ENCODE assay signal across 18 cellular contexts in the genomic region with DNA sequence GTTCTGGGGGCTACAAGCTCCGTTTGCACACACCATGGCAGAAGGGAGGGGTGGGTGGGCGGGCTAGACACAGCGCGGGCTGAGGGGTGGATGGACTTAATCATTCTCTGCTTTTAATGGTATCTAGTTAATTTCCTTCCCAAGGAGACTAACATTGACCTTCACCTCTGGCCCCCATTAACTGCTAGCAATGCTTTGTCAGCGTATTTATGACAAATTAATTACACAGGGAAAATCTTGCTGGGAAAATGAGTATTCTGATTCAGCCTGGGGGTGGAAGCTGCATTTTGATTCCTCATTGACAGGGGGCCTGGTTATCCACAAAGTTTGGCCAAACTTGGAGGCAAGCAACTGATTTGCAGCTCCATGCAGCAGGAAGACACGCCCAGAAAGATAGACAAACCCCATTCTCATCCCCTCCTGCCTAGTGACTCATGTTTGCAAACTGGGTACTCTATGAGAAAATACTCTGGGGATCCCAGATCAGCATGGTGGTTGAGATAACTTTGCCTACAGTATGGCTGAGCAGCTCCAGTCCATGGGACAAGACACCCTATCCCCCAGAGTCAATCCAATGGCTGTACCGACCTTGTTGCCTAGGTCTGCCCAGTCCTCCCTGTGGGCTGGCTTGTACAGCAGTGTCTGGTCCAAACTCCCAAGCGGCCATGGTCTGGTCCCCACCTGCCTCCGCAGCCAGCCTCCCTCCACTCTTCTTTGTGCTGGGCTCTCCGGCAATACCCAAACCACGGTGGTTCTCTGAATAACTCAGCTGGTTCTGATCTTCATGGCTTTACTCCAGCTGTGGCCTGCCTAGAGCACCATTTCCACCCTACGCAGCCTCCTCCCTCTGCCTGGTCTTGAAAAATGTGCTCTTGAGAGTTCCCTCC. TPM values are rescaled to one million over a fixed set of nuclear protein-coding genes. Genes with fewer than 3 reads are reported as not detected.
DNase-seq lines count a peak whose midpoint lies in the region; ATAC-seq and TF ChIP-seq lines count a peak whose summit lies in the region.
"Had no signal": no experiment of that assay in that cellular context is flagged by ENCODE, and none has a peak within 500 bp of the region (broad histone marks: within the 10 kb centered on the region; RNA-seq: fewer than 3 reads in every experiment).

No MANE protein-coding gene starts in this region.

- peaks cover 22% of the 10 kb centered on the region for H3K4me1 ChIP-seq in CD8-positive, alpha-beta memory T cell (ENCODE audit: insufficient read depth, low read length)
- H3K4me1 ChIP-seq in GM23248 (ENCODE audit: insufficient read depth) (no peaks in the 10 kb centered on the region), foreskin keratinocyte (no peaks in the 10 kb centered on the region)
- H3K4me1 ChIP-seq: colonic mucosa had no signal

- CTCF ChIA-PET in CD8-positive, alpha-beta memory T cell (lab: Charles Lee), result interaction anchor here (1.5 to 9.5 kb wide), 4 partner anchors 18 to 610 kb away, joined by 3 to 92 read pairs (median 5); a partner anchor contains a TSS
- CTCF ChIA-PET in HEK293T (lab: Yijun Ruan, JAX), result interaction anchor here (1.1 kb wide), 1 partner anchor 78 kb away, joined by 3 read pairs; no protein-coding TSS in a partner anchor

- no peaks in the 10 kb centered on the region for H3F3A ChIP-seq in GM23248 (ENCODE audit: insufficient read depth)

- ATAC-seq in foreskin keratinocyte, result peak; percentile 38
- no peak for ATAC-seq in GM19455 (IDR thresholded peaks at IDR 0.05; ENCODE audit: unreplicated experiment)

- peaks cover 0 to 10% of the 10 kb centered on the region in 2 donors for H3K27me3 Mint-ChIP-seq in CD8-positive, alpha-beta memory T cell

- no peaks in the 10 kb centered on the region for H3K36me3 ChIP-seq in CD8-positive, alpha-beta memory T cell (ENCODE audit: insufficient read depth, low read length)
- H3K36me3 ChIP-seq in GM23248 (ENCODE audit: low read depth), result no peaks in the 10 kb centered on the region
- H3K36me3 ChIP-seq: colonic mucosa had no signal

- peak overlapping the region in 5 of 8 donors; percentile 27 to 63 (median 42) for H3K27ac Mint-ChIP-seq in CD8-positive, alpha-beta memory T cell

- H3K79me2 ChIP-seq in GM23248 (ENCODE audit: insufficient read depth), result no peaks in the 10 kb centered on the region

- H3K27ac ChIP-seq in CD8-positive, alpha-beta memory T cell (ENCODE audit: low read depth, low read length), result no peak overlapping the region
- H3K27ac ChIP-seq in GM23248 (no peak overlapping the region), foreskin keratinocyte (no peak overlapping the region)
- H3K27ac ChIP-seq: colonic mucosa, HL-60 had no signal

- peaks cover 0 to 9% (median 3%) of the 10 kb centered on the region in 3 donors for H3K36me3 Mint-ChIP-seq in CD8-positive, alpha-beta memory T cell

- H3K9ac ChIP-seq in GM23248, result no peak overlapping the region

- H3K9me2 ChIP-seq in GM23248 (ENCODE audit: insufficient read depth), result no peaks in the 10 kb centered on the region

- H3K4me1 Mint-ChIP-seq in CD8-positive, alpha-beta memory T cell, result peaks cover 16 to 48% (median 23%) of the 10 kb centered on the region in 3 donors

- no peak overlapping the region for H2AFZ ChIP-seq in GM23248

- no peaks in the 10 kb centered on the region for H3K27me3 ChIP-seq in CD8-positive, alpha-beta memory T cell (ENCODE audit: insufficient read depth, low read length, poor library complexity, severe bottlenecking)
- H3K27me3 ChIP-seq in GM23248 (replicated peaks; ENCODE audit: insufficient read depth) (no peaks in the 10 kb centered on the region), foreskin keratinocyte (peaks cover 1% of the 10 kb centered on the region)
- H3K27me3 ChIP-seq: colonic mucosa had no signal

- no peaks in the 10 kb centered on the region for H3K9me3 Mint-ChIP-seq in CD8-positive, alpha-beta memory T cell
- H3K9me3 Mint-ChIP-seq: neural crest cell had no signal

- H3K9me3 ChIP-seq in CD8-positive, alpha-beta memory T cell (ENCODE audit: low read length), result no peaks in the 10 kb centered on the region
- H3K9me3 ChIP-seq in GM23248 (ENCODE audit: low read depth), result no peaks in the 10 kb centered on the region
- H3K9me3 ChIP-seq: colonic mucosa had no signal

- H4K20me1 ChIP-seq in GM23248 (ENCODE audit: insufficient read depth), result no peaks in the 10 kb centered on the region

- H3K4me3 ChIP-seq in CD8-positive, alpha-beta memory T cell (ENCODE audit: low read length), result no peak overlapping the region
- H3K4me3 ChIP-seq in GM23248, result no peak overlapping the region
- H3K4me3 ChIP-seq: colonic mucosa had no signal

- no peak for TF ChIP-seq CTCF in foreskin keratinocyte (conservative IDR thresholded peaks at IDR 0.05)

- no peak for DNase-seq in CD8-positive, alpha-beta memory T cell
- DNase-seq in GM23248 (peak; percentile 44), NCI-H226 (peak; percentile 26), foreskin keratinocyte (peak in 1 of 2 donors; percentile 18), HEK293T (ENCODE audit: extremely low spot score) (no peak), DMS79 treated with DMSO at 0.1 percent for 48 hours (lab: John Stamatoyannopoulos, UW) (no peak)
- no peak for DNase-seq in stimulated activated CD4-positive, alpha-beta T cell treated with anti-CD3 and anti-CD28 coated beads, Interleukin-2, amount 100 ng/mL, for 48 hours
- DNase-seq: activated effector memory CD4-positive, alpha-beta T cell treated with anti-CD3 and anti-CD28 coated beads, Interleukin-2, amount 50 U/mL, for 16 hours; colonic mucosa; HCEC 1CT; Kasumi-1; NCI-H146; NCI-H446 treated with DMSO at 0.1 percent for 48 hours had no signal

- POLR2A ChIA-PET in CD8-positive, alpha-beta memory T cell (lab: Charles Lee), result no interaction called here
- POLR2A ChIA-PET in HEK293T (lab: Yijun Ruan, JAX), result interaction anchor here (1.0 kb wide), 1 partner anchor 607 kb away, joined by 3 read pairs; no protein-coding TSS in a partner anchor

- H3K4me3 Mint-ChIP-seq in CD8-positive, alpha-beta memory T cell, result no peak overlapping the region
- H3K4me3 Mint-ChIP-seq: neural crest cell had no signal

- WGBS in GM23248 (ENCODE audit: low coverage in 1 of 2, low lambda C conversion rate in 2 of 2, missing lambda C conversion rate in 2 of 2), 2 experiments, result 87 to 91% methylated on average over 12 of the region's 12 CpGs

- H3K4me2 ChIP-seq in GM23248 (ENCODE audit: unreplicated experiment), result no peak overlapping the region

- in situ Hi-C loops in GM23248 (cut with MboI), result no loop called here

TF ChIP-seq in HEK293T, 16 proteins besides CTCF, POLR2A, EP300 and RAD21:
- no peak for TF ChIP-seq ZNF384 (IDR thresholded peaks at IDR 0.05)
- no peak for TF ChIP-seq FOXA1 (IDR thresholded peaks at IDR 0.05)
- TF ChIP-seq SP1 (IDR thresholded peaks at IDR 0.05), result no peak
- no peak for TF ChIP-seq NFRKB (IDR thresholded peaks at IDR 0.05)
- TF ChIP-seq HDGF (IDR thresholded peaks at IDR 0.05; ENCODE audit: borderline replicate concordance), result no peak

RNA-seq across cellular contexts. Expression of a gene that starts 19.7 kb away (rescaled TPM):
- 1 to 10 TPM; 1.8 to 2.4 TPM for total RNA-seq in CD8-positive, alpha-beta memory T cell
- 14.6 TPM for polyA plus RNA-seq in CD8-positive, alpha-beta memory T cell
- total RNA-seq in GM23248 (2014; rRNA removed; shearing (Covaris generic)), result not detected in 2 replicates
- polyA plus RNA-seq in GM23248 (2016; fragmentation: Nextera tagmentation; extraction: Ambion mirVana), result not detected in 2 replicates
- total RNA-seq in foreskin keratinocyte, result not detected in 2 replicates
- 0.08 TPM in 1 of 2 replicates, not detected in the other for polyA plus RNA-seq in foreskin keratinocyte
- total RNA-seq: epithelial cell of proximal tubule, neural crest cell, renal cortical epithelial cell had no signal

RNA-seq across cellular contexts. Expression of a gene that starts 39.7 kb away (rescaled TPM):
- total RNA-seq in CD8-positive, alpha-beta memory T cell, result not detected
- polyA plus RNA-seq in CD8-positive, alpha-beta memory T cell, result not detected
- not detected in 2 replicates for total RNA-seq in GM23248 (2014; rRNA removed; shearing (Covaris generic))
- polyA plus RNA-seq in GM23248 (2016; fragmentation: Nextera tagmentation; extraction: Ambion mirVana), result not detected in 2 replicates
- not detected in 2 replicates for total RNA-seq in foreskin keratinocyte
- not detected in 2 replicates for polyA plus RNA-seq in foreskin keratinocyte
- total RNA-seq: epithelial cell of proximal tubule, neural crest cell had no signal

Comparison
In these comparisons a context has a peak if more than half of its experiments do, and no peak if none do; other contexts are left out.
1. DNase-seq: peak in GM23248 (single experiment) and NCI-H226 (single experiment); none in CD8-positive, alpha-beta memory T cell (0 of 5), HEK293T (single experiment), stimulated activated CD4-positive, alpha-beta T cell treated with anti-CD3 and anti-CD28 coated beads, Interleukin-2, amount 100 ng/mL, for 48 hours (0 of 2) and DMS79 treated with DMSO at 0.1 percent for 48 hours (single experiment).